11 cellular contexts compared by ENCODE assay signal in the genomic region with DNA sequence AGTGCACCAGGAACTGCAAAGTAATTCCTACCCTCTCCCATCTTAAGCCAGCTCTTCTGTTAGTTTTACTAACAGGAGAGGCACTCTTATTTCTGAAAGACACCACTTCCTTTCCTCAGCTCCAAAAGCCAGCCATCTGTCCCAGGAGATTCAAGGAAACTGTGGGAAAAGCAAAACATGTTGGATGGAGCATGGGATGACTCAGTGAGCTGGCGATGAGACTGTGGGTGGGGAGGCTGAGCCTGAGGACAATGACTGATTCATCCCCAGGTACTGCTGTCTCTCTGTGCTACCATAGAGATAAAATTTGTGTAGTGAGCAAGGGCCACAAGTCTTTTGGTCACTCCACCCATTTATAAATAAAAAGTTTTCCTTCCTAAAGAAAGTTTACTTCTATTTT.
A peak's percentile ranks its signal among the peaks of the same experiment; 100 is the strongest.
DNase-seq lines count a peak whose midpoint lies in the region; ATAC-seq, FAIRE-seq and TF ChIP-seq lines count a peak whose summit lies in the region.
"Had no signal": no experiment of that assay in that cellular context is flagged by ENCODE, and none has a peak within 500 bp of the region (broad histone marks: within the 10 kb centered on the region; RNA-seq: fewer than 3 reads in every experiment).

No MANE protein-coding gene starts in this region.

- no peak overlapping the region for H3K4ac ChIP-seq in H1 (replicated peaks; ENCODE audit: insufficient read length, low read depth, low read length)

- H2BK12ac ChIP-seq in H1 (ENCODE audit: low read depth, low read length), result no peak overlapping the region

- intact Hi-C loops in left lung (cut with DNase I), result no loop called here

- no peak for TF ChIP-seq EP300 in A549 (IDR thresholded peaks at IDR 0.05)
- no peak for TF ChIP-seq EP300 in H1 (IDR thresholded peaks at IDR 0.05; ENCODE audit: borderline replicate concordance in 1 of 2, low read depth in 2 of 2, low read length in 2 of 2)

- H3K79me2 ChIP-seq in H1 (ENCODE audit: control insufficient read depth in 1 of 2, insufficient read depth in 2 of 2, low read length in 2 of 2), result no peaks in the 10 kb centered on the region

- no peak overlapping the region for H3K18ac ChIP-seq in H1 (ENCODE audit: extremely low read depth, low read length)

- no peaks in the 10 kb centered on the region for H3K79me1 ChIP-seq in H1 (ENCODE audit: low read depth, low read length)

- H2BK15ac ChIP-seq in H1 (ENCODE audit: low read length), result no peak overlapping the region

- peaks cover 12% of the 10 kb centered on the region; the same call in 2 of the 3 replicates for H3K4me1 ChIP-seq in A549
- H3K4me1 ChIP-seq in H1 (replicated peaks in 1 of 4; ENCODE audit: control insufficient read depth in 3 of 4, insufficient read depth in 4 of 4, low read length in 3 of 4), result no peaks in the 10 kb centered on the region
- H3K4me1 ChIP-seq in left lung, result no peaks in the 10 kb centered on the region

- no peak overlapping the region for H3K56ac ChIP-seq in H1 (replicated peaks; ENCODE audit: insufficient read length, low read depth, low read length)

- no peaks in the 10 kb centered on the region for H3K27me3 ChIP-seq in H1 (replicated peaks in 1 of 4; ENCODE audit: control insufficient read depth in 3 of 4, extremely low read depth in 1 of 4, insufficient read depth in 3 of 4, low read length in 3 of 4)
- H3K27me3 ChIP-seq in left lung, result no peaks in the 10 kb centered on the region

- ATAC-seq in A549 (peak; percentile 70 to 77; a peak in 5 of 6 replicates), left lung (peak; percentile 27), GM21367 (IDR thresholded peaks at IDR 0.05; ENCODE audit: unreplicated experiment) (no peak), HG02973 (IDR thresholded peaks at IDR 0.05; ENCODE audit: unreplicated experiment) (no peak), GM18873 (IDR thresholded peaks at IDR 0.05; ENCODE audit: low FRiP score, unreplicated experiment) (no peak)
- ATAC-seq: WTC11 had no signal

- H4K91ac ChIP-seq in H1 (replicated peaks; ENCODE audit: insufficient read length, low read length), result no peak overlapping the region

- H2BK5ac ChIP-seq in H1 (ENCODE audit: low read depth, low read length), result no peak overlapping the region

- H2BK20ac ChIP-seq in H1 (ENCODE audit: low read length), result no peak overlapping the region

- H4K20me1 ChIP-seq in H1 (replicated peaks in 1 of 2; ENCODE audit: control insufficient read depth in 1 of 2, insufficient read depth in 2 of 2, low read length in 2 of 2), result no peaks in the 10 kb centered on the region

- WGBS in A549 (ENCODE audit: missing lambda C conversion rate), result 9% methylated on average over 1 of the region's 1 CpG
- 91% methylated on average over 1 of the region's 1 CpG; no CpG with 5 or more reads in 1 of the 2 experiments for WGBS in H1 (ENCODE audit: extremely low coverage in 1 of 2, insufficient coverage in 1 of 2, insufficient read length in 1 of 2, insufficient replicate concordance in 2 of 2, low coverage in 1 of 2, low lambda C conversion rate in 2 of 2, missing lambda C conversion rate in 1 of 2), 2 experiments

- TF ChIP-seq RAD21 in A549 (conservative IDR thresholded peaks at IDR 0.05 in 1 of 2, IDR thresholded peaks at IDR 0.05 in 1 of 2), result no peak
- TF ChIP-seq RAD21 in H1 (IDR thresholded peaks at IDR 0.05 in 1 of 2, conservative IDR thresholded peaks at IDR 0.05 in 1 of 2; ENCODE audit: low read depth in 2 of 2, low read length in 2 of 2), result no peak

- H4K5ac ChIP-seq in H1 (ENCODE audit: insufficient read length, low read depth, low read length), result no peak overlapping the region

- H3K4me3 ChIP-seq in A549, result no peak overlapping the region
- no peak overlapping the region for H3K4me3 ChIP-seq in H1 (ENCODE audit: extremely low read depth in 1 of 4, insufficient read depth in 2 of 4, low read depth in 3 of 4, low read length in 4 of 4)
- H3K4me3 ChIP-seq in left lung, result no peak overlapping the region

- H3K14ac ChIP-seq in H1 (ENCODE audit: insufficient read length), result no peak overlapping the region

- TF ChIP-seq POLR2A in A549 (IDR thresholded peaks at IDR 0.05; ENCODE audit: low read length) (no peak), H1 (IDR thresholded peaks at IDR 0.05; ENCODE audit: control extremely low read depth in 1 of 2, low read depth in 2 of 2, low read length in 2 of 2) (no peak)

- TF ChIP-seq CTCF in A549 (IDR thresholded peaks at IDR 0.05), result no peak
- no peak for TF ChIP-seq CTCF in H1 (IDR thresholded peaks at IDR 0.05; ENCODE audit: control extremely low read depth in 1 of 3, insufficient read depth in 1 of 3, low read depth in 1 of 3, low read length in 3 of 3)
- TF ChIP-seq CTCF in left lung (IDR thresholded peaks at IDR 0.05), result no peak

- H3K36me3 ChIP-seq in H1 (ENCODE audit: control insufficient read depth in 2 of 4, insufficient read depth in 4 of 4, low read length in 3 of 4), result no peaks in the 10 kb centered on the region
- no peaks in the 10 kb centered on the region for H3K36me3 ChIP-seq in left lung

- H3K4me2 ChIP-seq in A549, result peak overlapping the region; percentile 10
- H3K4me2 ChIP-seq in H1 (ENCODE audit: insufficient read depth in 1 of 2, low read depth in 2 of 2, low read length in 2 of 2), result no peak overlapping the region

- no peak overlapping the region for H2BK120ac ChIP-seq in H1 (replicated peaks; ENCODE audit: low read depth, low read length)

- no peaks in the 10 kb centered on the region for H3K23me2 ChIP-seq in H1 (ENCODE audit: low read depth, low read length)

- H3K9ac ChIP-seq in H1 (replicated peaks in 1 of 4; ENCODE audit: extremely low read depth in 1 of 4, low read depth in 3 of 4, low read length in 3 of 4), result no peak overlapping the region

- POLR2A ChIA-PET in A549 (lab: Yijun Ruan, JAX), result no interaction called here
- POLR2A ChIA-PET in H1 (lab: Charles Lee; ENCODE audit: partially characterized antibody), result no interaction called here

- H4K8ac ChIP-seq in H1 (ENCODE audit: extremely low read depth, insufficient read depth, low read length), result no peak overlapping the region

- no peak overlapping the region for H2AK5ac ChIP-seq in H1 (ENCODE audit: low read depth, low read length)

- H3K27ac ChIP-seq in A549 (peak overlapping the region in 1 of 2 experiments; percentile 15; a peak in 1 of 6 replicates), H1 (ENCODE audit: low read depth, low read length) (no peak overlapping the region), left lung (no peak overlapping the region)

- H3K9me3 ChIP-seq in A549 (no peaks in the 10 kb centered on the region), H1 (ENCODE audit: insufficient read depth in 2 of 2, low read depth in 1 of 2, low read length in 1 of 2) (no peaks in the 10 kb centered on the region), left lung (no peaks in the 10 kb centered on the region)

- no peak overlapping the region for H3K23ac ChIP-seq in H1 (ENCODE audit: insufficient read length)

- 0 out of 2 replicates have a peak overlapping the region, but pooled peaks have one; percentile 58 for H2AFZ ChIP-seq in H1 (ENCODE audit: low read length)

- DNase-seq in A549 (ENCODE audit: low read depth in 1 of 2, low spot score in 1 of 2) (peak; percentile 28 to 47), LoVo (ENCODE audit: low spot score) (peak; percentile 75), H1 (ENCODE audit: low read depth in 1 of 2, low spot score in 2 of 2) (no peak), left lung (no peak)
- no peak for DNase-seq in activated CD4-positive, CD25-positive, alpha-beta regulatory T cell treated with anti-CD3 and anti-CD28 coated beads, Interleukin-2, amount 50 U/mL, for 72 hours
- DNase-seq: H9, NCI-H82 had no signal

- FAIRE-seq in A549 (lab: Jason Lieb, UNC), result no peak
- no peak for FAIRE-seq in H1 (lab: Jason Lieb, UNC)

- CTCF ChIA-PET in A549 (lab: Yijun Ruan, JAX), result interaction anchor here (1.0 to 1.4 kb wide), 2 partner anchors 65 to 88 kb away, joined by 3 read pairs; no protein-coding TSS in a partner anchor
- CTCF ChIA-PET in H1 (lab: Charles Lee; ENCODE audit: partially characterized antibody), result interaction anchor here (1.6 kb wide), 1 partner anchor 18 kb away, joined by 3 read pairs; no protein-coding TSS in a partner anchor

TF ChIP-seq in A549, 52 proteins besides CTCF, POLR2A, EP300 and RAD21:
- TF ChIP-seq MAZ (IDR thresholded peaks at IDR 0.05; ENCODE audit: borderline replicate concordance, low read depth, low read length) (no peak), EHF (CRISPR knock-in tag; IDR thresholded peaks at IDR 0.05) (no peak), CHD4 (IDR thresholded peaks at IDR 0.05; ENCODE audit: borderline replicate concordance) (no peak), JUNB (IDR thresholded peaks at IDR 0.05) (0 out of 2 replicates have a peak, but pooled peaks have one; percentile 14), SMC3 (IDR thresholded peaks at IDR 0.05) (no peak)

TF ChIP-seq in H1, 55 proteins besides CTCF, POLR2A, EP300 and RAD21:
- TF ChIP-seq POLR2AphosphoS5 (IDR thresholded peaks at IDR 0.05; ENCODE audit: low read depth, low read length) (no peak), KDM1A (IDR thresholded peaks at IDR 0.05; ENCODE audit: borderline replicate concordance, low read length) (no peak), MAFK (IDR thresholded peaks at IDR 0.05; ENCODE audit: low read depth, low read length) (no peak), ASH2L (IDR thresholded peaks at IDR 0.05; ENCODE audit: low read length) (no peak), FOSL1 (IDR thresholded peaks at IDR 0.05; ENCODE audit: insufficient read depth, low read depth, low read length) (no peak), TCF12 (IDR thresholded peaks at IDR 0.05; ENCODE audit: low read depth, low read length) (no peak)
- TF ChIP-seq, protein P1, sequence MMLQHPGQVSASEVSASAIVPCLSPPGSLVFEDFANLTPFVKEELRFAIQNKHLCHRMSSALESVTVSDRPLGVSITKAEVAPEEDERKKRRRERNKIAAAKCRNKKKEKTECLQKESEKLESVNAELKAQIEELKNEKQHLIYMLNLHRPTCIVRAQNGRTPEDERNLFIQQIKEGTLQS (IDR thresholded peaks at IDR 0.05; ENCODE audit: insufficient read depth, low read depth, low read length), result no peak
TF ChIP-seq in H1: peak in this region for 0.

Comparison
In these comparisons a context has a peak if more than half of its experiments do, and no peak if none do; other contexts are left out.
1. ATAC-seq: peak in A549 (2 of 2) and left lung (single experiment); none in GM21367 (single experiment), HG02973 (single experiment) and GM18873 (single experiment).
2. DNase-seq: peak in A549 (2 of 2) and LoVo (single experiment); none in H1 (0 of 2), left lung (0 of 2) and activated CD4-positive, CD25-positive, alpha-beta regulatory T cell treated with anti-CD3 and anti-CD28 coated beads, Interleukin-2, amount 50 U/mL, for 72 hours (single experiment).